In genomic region chr6:166716910-166717617, GRCh38 we compare ENCODE assay signal across 16 cellular contexts.
DNase-seq lines count a peak whose midpoint lies in the region; ATAC-seq and TF ChIP-seq lines count a peak whose summit lies in the region.
"Had no signal": no experiment of that assay in that cellular context is flagged by ENCODE, and none has a peak within 500 bp of the region (broad histone marks: within the 10 kb centered on the region; RNA-seq: fewer than 3 reads in every experiment).

No MANE protein-coding gene starts in this region.

- no peak for TF ChIP-seq EP300 in stomach (IDR thresholded peaks at IDR 0.05)

- H3K27me3 ChIP-seq in left ventricle myocardium inferior (ENCODE audit: low read depth) (no peaks in the 10 kb centered on the region), stomach (no peaks in the 10 kb centered on the region)

- H3K36me3 ChIP-seq in left ventricle myocardium inferior (no peaks in the 10 kb centered on the region), stomach (no peaks in the 10 kb centered on the region)

- H3K27ac ChIP-seq in left ventricle myocardium inferior (replicated peaks) (no peak overlapping the region), caudate nucleus (ENCODE audit: low read depth, low read length) (no peak overlapping the region), stomach (peak overlapping the region in 1 of 5 donors; percentile 24)
- H3K27ac ChIP-seq: 22Rv1, GM23248, HL-60 had no signal

- TF ChIP-seq POLR2A in stomach (IDR thresholded peaks at IDR 0.05): no peak

- H3K4me1 ChIP-seq in left ventricle myocardium inferior: peaks cover 42% of the 10 kb centered on the region
- peaks cover 0 to 38% (median 17%) of the 10 kb centered on the region in 4 donors for H3K4me1 ChIP-seq in stomach
- H3K4me1 ChIP-seq: Caco-2 had no signal

- peaks cover 1% of the 10 kb centered on the region for H3K9me3 ChIP-seq in left ventricle myocardium inferior (replicated peaks)
- H3K9me3 ChIP-seq in stomach: peaks cover 0 to 3% (median 0%) of the 10 kb centered on the region in 4 donors
- H3K9me3 ChIP-seq: Caco-2 had no signal

- H3K4me3 ChIP-seq in left ventricle myocardium inferior: no peak overlapping the region
- no peak overlapping the region for H3K4me3 ChIP-seq in stomach
- H3K4me3 ChIP-seq: GM23248 had no signal

- DNase-seq in Right ventricle myocardium superior (no peak), left ventricle myocardium inferior (no peak), caudate nucleus (lab: John Stamatoyannopoulos, UW) (peak in 42 of 61 donors; percentile 5 to 85 (median 47)), left kidney (ENCODE audit: low read depth, low spot score) (peak; percentile 37), stomach (peak; percentile 63), NK-92 (lab: John Stamatoyannopoulos, UW; ENCODE audit: unreplicated experiment) (no peak), medulla oblongata (ENCODE audit: extremely low spot score) (no peak)
- DNase-seq: Caco-2; CD8-positive, alpha-beta memory T cell; DND-41; GF-D8; GM23248 had no signal

- ATAC-seq in Right ventricle myocardium superior (ENCODE audit: poor library complexity) (peak; percentile 39), GM21619 (IDR thresholded peaks at IDR 0.05; ENCODE audit: unreplicated experiment) (no peak)
- ATAC-seq: HCT116 had no signal

- intact Hi-C loops in Right ventricle myocardium superior (cut with DNase I): no loop called here
- intact Hi-C loops in left ventricle myocardium inferior (cut with micrococcal nuclease): no loop called here
- intact Hi-C loops in stomach (cut with DNase I; ENCODE audit: low total_unique reads): no loop called here

- TF ChIP-seq CTCF in left ventricle myocardium inferior (IDR thresholded peaks at IDR 0.05; ENCODE audit: borderline replicate concordance): no peak
- TF ChIP-seq CTCF in stomach (IDR thresholded peaks at IDR 0.05): no peak

- 67 to 89% (median 80%) methylated on average over 14 of the region's 14 CpGs for WGBS in stomach, 5 donors

Comparison
In these comparisons a context has a peak if more than half of its experiments do, and no peak if none do; other contexts are left out.
1. DNase-seq: peak in caudate nucleus (42 of 61), left kidney (single experiment) and stomach (single experiment); none in Right ventricle myocardium superior (single experiment), left ventricle myocardium inferior (single experiment), NK-92 (single experiment) and medulla oblongata (single experiment).